Comparison of ENCODE assay signal across 11 cellular contexts in genomic region chr21:20996421-20997307, GRCh38.
DNase-seq lines count a peak whose midpoint lies in the region; ATAC-seq and TF ChIP-seq lines count a peak whose summit lies in the region.
"Had no signal": no experiment of that assay in that cellular context is flagged by ENCODE, and none has a peak within 500 bp of the region (broad histone marks: within the 10 kb centered on the region; RNA-seq: fewer than 3 reads in every experiment).

No MANE protein-coding gene starts in this region.

- H3K79me2 ChIP-seq in parathyroid adenoma, result no peaks in the 10 kb centered on the region

- TF ChIP-seq CTCF in fibroblast of pulmonary artery (IDR thresholded peaks at IDR 0.05; ENCODE audit: low read length, missing control alignments) (no peak), parathyroid adenoma (IDR thresholded peaks at IDR 0.05) (no peak)

- H3K4me1 ChIP-seq in NT2/D1 (ENCODE audit: insufficient read depth, insufficient read length) (no peaks in the 10 kb centered on the region), parathyroid adenoma (no peaks in the 10 kb centered on the region)

- no peak overlapping the region for H3K4me2 ChIP-seq in parathyroid adenoma (ENCODE audit: low read length)

- H2AFZ ChIP-seq in parathyroid adenoma, result peak overlapping the region; percentile 68

- H3K36me3 ChIP-seq in NT2/D1 (ENCODE audit: insufficient read depth, insufficient read length, low read length) (no peaks in the 10 kb centered on the region), parathyroid adenoma (ENCODE audit: control insufficient read depth, insufficient read depth, low read length) (no peaks in the 10 kb centered on the region)

- peak overlapping the region; percentile 57 for H3K4me3 ChIP-seq in NT2/D1 (ENCODE audit: insufficient read length, low read depth)
- peak overlapping the region; percentile 77 for H3K4me3 ChIP-seq in fibroblast of pulmonary artery (replicated peaks; ENCODE audit: low read depth, low read length)
- H3K4me3 ChIP-seq in parathyroid adenoma (ENCODE audit: low read depth, low read length), result no peak overlapping the region

- no peaks in the 10 kb centered on the region for H3K9me3 ChIP-seq in NT2/D1 (ENCODE audit: insufficient read depth, low read length)
- H3K9me3 ChIP-seq in parathyroid adenoma (ENCODE audit: control insufficient read depth, low read length), result no peaks in the 10 kb centered on the region

- H3K27me3 ChIP-seq in NT2/D1 (ENCODE audit: insufficient read depth, insufficient read length) (peaks cover 34% of the 10 kb centered on the region), parathyroid adenoma (ENCODE audit: control insufficient read depth, insufficient read depth, low read length) (no peaks in the 10 kb centered on the region)

- no peak overlapping the region for H3K27ac ChIP-seq in parathyroid adenoma

- DNase-seq in ELF-1 (ENCODE audit: low read depth, low spot score), result peak; percentile 15
- no peak for DNase-seq in NT2/D1 (ENCODE audit: low read depth, low spot score)
- DNase-seq in fibroblast of pulmonary artery (ENCODE audit: low read depth), result peak; percentile 26
- no peak for DNase-seq in NCI-H2029 (lab: John Stamatoyannopoulos, UW)
- DNase-seq in NCI-H446 (lab: John Stamatoyannopoulos, UW), result no peak
- no peak for DNase-seq in stimulated activated CD4-positive, alpha-beta T cell treated with anti-CD3 and anti-CD28 coated beads, Interleukin-2, amount 100 ng/mL, for 24 hours
- DNase-seq: activated CD4-positive, alpha-beta T cell treated with anti-CD3 and anti-CD28 coated beads for 4 hours; effector CD8-positive, alpha-beta T cell; GF-D8 had no signal

- no peak for ATAC-seq in HG02885 (IDR thresholded peaks at IDR 0.05; ENCODE audit: poor library complexity, unreplicated experiment)

- H3K9ac ChIP-seq in NT2/D1 (ENCODE audit: insufficient read length, low read depth) (peak overlapping the region; percentile 68), parathyroid adenoma (no peak overlapping the region)

Comparison
In these comparisons a context has a peak if more than half of its experiments do, and no peak if none do; other contexts are left out.
1. DNase-seq: peak in ELF-1 (single experiment) and fibroblast of pulmonary artery (single experiment); none in NT2/D1 (single experiment), NCI-H2029 (single experiment), NCI-H446 (0 of 2) and stimulated activated CD4-positive, alpha-beta T cell treated with anti-CD3 and anti-CD28 coated beads, Interleukin-2, amount 100 ng/mL, for 24 hours (0 of 2).